20 cellular contexts compared by ENCODE assay signal in the genomic region with DNA sequence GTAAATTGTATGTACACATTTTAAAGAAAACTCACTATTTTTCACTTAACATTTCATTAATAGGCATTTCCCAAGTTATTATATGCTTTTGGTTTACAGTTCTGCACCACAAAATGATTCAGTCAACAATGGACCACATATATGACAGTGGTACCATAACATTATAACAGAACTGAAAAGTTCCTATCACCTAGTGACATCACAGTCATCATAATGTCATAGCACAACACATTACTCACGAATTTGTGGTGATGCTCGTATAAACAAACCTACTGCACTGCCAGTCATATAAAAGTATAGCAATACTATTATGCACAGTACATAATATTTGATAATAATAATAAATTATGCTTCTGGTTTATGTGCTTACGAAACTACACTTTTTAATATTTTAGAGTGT.
"Had no signal": no experiment of that assay in that cellular context is flagged by ENCODE, and none has a peak within 500 bp of the region (broad histone marks: within the 10 kb centered on the region; RNA-seq: fewer than 3 reads in every experiment).

No MANE protein-coding gene starts in this region.

- H3K27ac ChIP-seq: RWPE1 had no signal

- DNase-seq: KBM-7, MG63, NCI-H1092, NCI-H1105 treated with DMSO at 0.1 percent for 48 hours, NCI-H1417 treated with DMSO at 0.1 percent for 48 hours, NCI-H146, NCI-H187, NCI-H2029, NCI-H2081 treated with DMSO at 0.1 percent for 48 hours, NCI-H2171, NCI-H226, NCI-H446, NCI-H510A, NCI-H524 treated with DMSO at 0.1 percent for 48 hours, NCI-H69, NCI-H774, SHP77, SK-N-SH, SW 1271 had no signal

- H3K9ac ChIP-seq: SK-N-SH had no signal

- H3K27me3 ChIP-seq: MG63 had no signal

- H3K4me3 ChIP-seq: MG63 had no signal

- H3K9me3 ChIP-seq: MG63, SK-N-SH had no signal

- H3K36me3 ChIP-seq: MG63 had no signal

- H3K4me2 ChIP-seq: SK-N-SH had no signal
